ENCODE assay signal across 8 cellular contexts in genomic region chr16:636206-637080, GRCh38. TPM values are rescaled to one million over a fixed set of nuclear protein-coding genes. Genes with fewer than 3 reads are reported as not detected.
DNase-seq lines count a peak whose midpoint lies in the region; ATAC-seq and TF ChIP-seq lines count a peak whose summit lies in the region.

Gene METTL26, minus strand, starts transcription at chr16:636305. Its CDS starts 15 bp downstream, at chr16:636290.

- peak within 1 kb of the TSS; percentile 96 to 99 (median 98) for H3K27ac Mint-ChIP-seq in CD4-positive, CD25-positive, alpha-beta regulatory T cell

- peak within 1 kb of the TSS; percentile 97 to 100 (median 98) for H3K4me3 Mint-ChIP-seq in CD4-positive, CD25-positive, alpha-beta regulatory T cell

- H3K27me3 Mint-ChIP-seq in CD4-positive, CD25-positive, alpha-beta regulatory T cell, result peaks cover 8% of the 10 kb centered on the region

- H3K9ac ChIP-seq in liver (ENCODE audit: low read depth in 1 of 2, low read length in 2 of 2), result peak within 1 kb of the TSS; percentile 63 to 89

- peak; percentile 88 to 89 for ATAC-seq in CD4-positive, CD25-positive, alpha-beta regulatory T cell (ENCODE audit: low read depth in 2 of 2)
- ATAC-seq in GM19397 (IDR thresholded peaks at IDR 0.05; ENCODE audit: unreplicated experiment) (peak; percentile 69), HG03565 (IDR thresholded peaks at IDR 0.05; ENCODE audit: unreplicated experiment) (peak; percentile 53)

- no peak for TF ChIP-seq CTCF in liver (IDR thresholded peaks at IDR 0.05; ENCODE audit: low read depth, low read length, missing input control)

- no peaks in the 10 kb centered on the region for H3K36me3 ChIP-seq in CD4-positive, CD25-positive, alpha-beta regulatory T cell (ENCODE audit: control insufficient read depth, insufficient read depth, low read length)
- peaks cover 0 to 7% (median 0%) of the 10 kb centered on the region in 4 donors for H3K36me3 ChIP-seq in liver (ENCODE audit: control insufficient read depth in 4 of 4, insufficient read depth in 3 of 4, low read depth in 1 of 4, low read length in 3 of 4)

- H3K27ac ChIP-seq in CD4-positive, CD25-positive, alpha-beta regulatory T cell (ENCODE audit: insufficient read depth, low read length, poor library complexity, severe bottlenecking), result peak within 1 kb of the TSS; percentile 82
- peak within 1 kb of the TSS; percentile 84 to 99 for H3K27ac ChIP-seq in liver (ENCODE audit: low read depth in 1 of 2, low read length in 2 of 2)

- no peaks in the 10 kb centered on the region for H3K27me3 ChIP-seq in CD4-positive, CD25-positive, alpha-beta regulatory T cell (ENCODE audit: control insufficient read depth, insufficient read depth, low read length)
- H3K27me3 ChIP-seq in liver (ENCODE audit: control insufficient read depth in 4 of 4, insufficient read depth in 4 of 4, low read length in 3 of 4), result no peaks in the 10 kb centered on the region

- peaks cover 0 to 3% (median 0%) of the 10 kb centered on the region in 7 donors for H3K9me3 Mint-ChIP-seq in CD4-positive, CD25-positive, alpha-beta regulatory T cell

- peaks cover 0 to 4% of the 10 kb centered on the region in 2 experiments for H3K9me3 ChIP-seq in CD4-positive, CD25-positive, alpha-beta regulatory T cell (ENCODE audit: control insufficient read depth in 2 of 2, low read length in 2 of 2)
- no peaks in the 10 kb centered on the region for H3K9me3 ChIP-seq in liver (ENCODE audit: control insufficient read depth in 4 of 4, low read length in 3 of 4)

- peaks cover 0 to 12% (median 4%) of the 10 kb centered on the region in 4 donors for H3K4me1 Mint-ChIP-seq in CD4-positive, CD25-positive, alpha-beta regulatory T cell

- DNase-seq in CD4-positive, CD25-positive, alpha-beta regulatory T cell, result peak; percentile 90 to 96 (median 93)
- peak; percentile 74 for DNase-seq in NCI-H774 (lab: John Stamatoyannopoulos, UW)
- DNase-seq in activated CD4-positive, alpha-beta T cell treated with anti-CD3 and anti-CD28 coated beads, Interleukin-2, amount 50 U/mL, for 4 hours, result peak; percentile 89 to 91
- DNase-seq in dermis blood vessel endothelial cell, result peak; percentile 96
- peak; percentile 93 for DNase-seq in stimulated activated CD4-positive, alpha-beta T cell treated with anti-CD3 and anti-CD28 coated beads, Interleukin-4, amount 100 ng/mL, for 1 hour

- peak within 1 kb of the TSS; percentile 78 for H3K4me3 ChIP-seq in CD4-positive, CD25-positive, alpha-beta regulatory T cell (ENCODE audit: low read depth, low read length)
- peak within 1 kb of the TSS; percentile 60 to 88 (median 80) for H3K4me3 ChIP-seq in liver (ENCODE audit: low read depth in 1 of 3, low read length in 3 of 3)

- under 1% methylated on average over 91 of the region's 91 CpGs for WGBS in liver

- no peaks in the 10 kb centered on the region for H3K36me3 Mint-ChIP-seq in CD4-positive, CD25-positive, alpha-beta regulatory T cell

- H3K4me1 ChIP-seq in CD4-positive, CD25-positive, alpha-beta regulatory T cell (ENCODE audit: control insufficient read depth, insufficient read depth, low read length, poor library complexity, severe bottlenecking), result peaks cover 24% of the 10 kb centered on the region
- peaks cover 8 to 38% (median 19%) of the 10 kb centered on the region in 4 donors for H3K4me1 ChIP-seq in liver (ENCODE audit: control insufficient read depth in 4 of 4, insufficient read depth in 4 of 4, low read length in 3 of 4)

- peak in 1 of 2 donors; percentile 11 for TF ChIP-seq RAD21 in liver (IDR thresholded peaks at IDR 0.05)

TF ChIP-seq in liver, 16 proteins besides CTCF, POLR2A, EP300 and RAD21:
- peak in 1 of 2 donors; percentile 69 for TF ChIP-seq GABPA (IDR thresholded peaks at IDR 0.05 in 1 of 2, conservative IDR thresholded peaks at IDR 0.05 in 1 of 2)
- TF ChIP-seq HNF4G (IDR thresholded peaks at IDR 0.05), result no peak
- TF ChIP-seq MAX (IDR thresholded peaks at IDR 0.05), result peak; percentile 88
- peak; percentile 56 for TF ChIP-seq YY1 (IDR thresholded peaks at IDR 0.05)
- no peak for TF ChIP-seq HNF4A (conservative IDR thresholded peaks at IDR 0.05)
- no peak for TF ChIP-seq FOXA1 (IDR thresholded peaks at IDR 0.05)
- TF ChIP-seq ATF3 (IDR thresholded peaks at IDR 0.05), result peak; percentile 100
- TF ChIP-seq SP1 (IDR thresholded peaks at IDR 0.05), result peak; percentile 6
- no peak for TF ChIP-seq NR2F2 (IDR thresholded peaks at IDR 0.05)

RNA-seq across cellular contexts. Expression of gene METTL26, which starts in this region (rescaled TPM):
- total RNA-seq in CD4-positive, CD25-positive, alpha-beta regulatory T cell, result 45.3 TPM
- polyA plus RNA-seq in CD4-positive, CD25-positive, alpha-beta regulatory T cell, result 100 to 1,000 TPM in 2 of 4 donors, 10 to 100 TPM in 2; 82.7 to 133 (median 102) TPM
- total RNA-seq in dermis blood vessel endothelial cell (76.4 and 83.6 TPM in 2 replicates), liver (10 to 100 TPM; 26.3 to 28.1 TPM)
- polyA plus RNA-seq in liver, result 10 to 100 TPM; 54.6 to 69.1 TPM

Comparison
In these comparisons a context has a peak if more than half of its experiments do, and no peak if none do; other contexts are left out.
1. Peak in every context shown above with its lines: DNase-seq, ATAC-seq, H3K4me3 ChIP-seq and H3K27ac ChIP-seq.